ENCODE assay signal across 8 cellular contexts in the genomic region with DNA sequence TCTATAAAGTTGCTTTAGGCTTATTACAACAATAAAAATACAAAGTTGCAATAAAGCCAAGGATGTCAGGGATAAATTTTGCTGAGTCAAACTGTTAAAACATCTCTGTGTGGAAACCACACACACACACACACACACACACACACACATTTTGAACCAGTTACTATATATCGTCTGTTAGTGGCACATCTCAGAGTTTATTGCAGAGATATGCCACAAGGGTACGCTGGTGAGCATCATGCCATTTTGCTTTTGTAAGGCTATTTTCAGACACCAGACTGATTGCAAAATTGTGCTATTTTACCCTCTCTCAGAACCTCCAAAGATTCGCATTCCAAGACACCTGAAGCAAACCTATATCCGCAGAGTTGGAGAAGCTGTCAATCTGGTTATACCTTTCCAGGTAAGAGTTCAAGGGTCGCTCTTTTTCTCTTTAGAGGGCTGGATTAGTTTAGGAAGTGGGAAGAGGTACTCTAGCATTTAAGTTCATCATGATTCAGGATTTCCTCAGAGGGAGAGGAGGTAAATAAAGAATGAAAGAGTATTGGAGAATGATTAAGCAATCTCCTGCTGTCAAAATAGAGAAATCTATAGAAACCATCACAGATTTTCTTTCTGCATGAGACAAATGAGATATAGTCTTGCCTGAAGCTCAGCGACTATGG. TPM values are rescaled to one million over a fixed set of nuclear protein-coding genes. Genes with fewer than 3 reads are reported as not detected.
DNase-seq lines count a peak whose midpoint lies in the region; ATAC-seq and TF ChIP-seq lines count a peak whose summit lies in the region.

No MANE protein-coding gene starts in this region.

- H3K9me3 ChIP-seq in BE2C: no peaks in the 10 kb centered on the region
- no peaks in the 10 kb centered on the region for H3K9me3 ChIP-seq in lung (ENCODE audit: control insufficient read depth in 2 of 2, insufficient read depth in 1 of 2, low read length in 1 of 2)

- H3K36me3 ChIP-seq in BE2C: no peaks in the 10 kb centered on the region
- H3K36me3 ChIP-seq in lung (ENCODE audit: control insufficient read depth in 2 of 2, insufficient read depth in 2 of 2, low read length in 2 of 2): no peaks in the 10 kb centered on the region

- peaks cover 14% of the 10 kb centered on the region for H3K4me1 Mint-ChIP-seq in chondrocyte (ENCODE audit: low read depth)

- 43 to 45% methylated on average over 6 of the region's 6 CpGs for WGBS in lung, 2 donors

- H3K27ac ChIP-seq in lung (ENCODE audit: low read depth in 1 of 2, low read length in 1 of 2): no peak overlapping the region

- H3K27me3 ChIP-seq in BE2C (no peaks in the 10 kb centered on the region), lung (ENCODE audit: control insufficient read depth, insufficient read depth) (peaks cover 2% of the 10 kb centered on the region)

- DNase-seq in BE2C (peak; percentile 32), H4 (ENCODE audit: low spot score) (peak; percentile 52), SK-MEL-5 (ENCODE audit: low read depth, low spot score) (peak; percentile 84), chondrocyte (ENCODE audit: low spot score) (no peak), lung (ENCODE audit: low spot score) (peak; percentile 35), NCI-H2196 treated with DMSO at 0.1 percent for 48 hours (lab: John Stamatoyannopoulos, UW; ENCODE audit: unreplicated experiment) (no peak), NCI-H1048 (lab: John Stamatoyannopoulos, UW) (no peak)

- no peak overlapping the region for H3K4me3 ChIP-seq in BE2C (ENCODE audit: low read depth, low read length)
- no peak overlapping the region for H3K4me3 ChIP-seq in lung

- H3K27me3 Mint-ChIP-seq in chondrocyte (ENCODE audit: low read depth): peaks cover 8% of the 10 kb centered on the region

- H3K4me1 ChIP-seq in BE2C: no peaks in the 10 kb centered on the region
- peaks cover 0 to 1% of the 10 kb centered on the region in 2 donors for H3K4me1 ChIP-seq in lung (ENCODE audit: control insufficient read depth in 2 of 2, insufficient read depth in 2 of 2, low read length in 2 of 2)

- H3K36me3 Mint-ChIP-seq in chondrocyte (ENCODE audit: low read depth): no peaks in the 10 kb centered on the region

- no peak overlapping the region for H3K4me3 Mint-ChIP-seq in chondrocyte (ENCODE audit: unreplicated experiment)

- ATAC-seq in lung (ENCODE audit: insufficient read depth, low FRiP score) (peak; percentile 61), HG02870 (IDR thresholded peaks at IDR 0.05; ENCODE audit: unreplicated experiment) (no peak)

- H3K27ac Mint-ChIP-seq in chondrocyte (ENCODE audit: unreplicated experiment): no peak overlapping the region

- in situ Hi-C loops in SK-MEL-5 (cut with HindIII; ENCODE audit: low pct_unique_long_range_greater_than_20kb, low sequenced_read_pairs): no loop called here

- TF ChIP-seq CTCF in BE2C (IDR thresholded peaks at IDR 0.05; ENCODE audit: low read depth, low read length) (peak; percentile 61), chondrocyte (IDR thresholded peaks at IDR 0.05) (peak; percentile 74), lung (IDR thresholded peaks at IDR 0.05; ENCODE audit: control extremely low read depth, extremely low read depth) (peak; percentile 28)

- no peaks in the 10 kb centered on the region for H3K9me3 Mint-ChIP-seq in chondrocyte (ENCODE audit: low read depth)

RNA-seq across cellular contexts. Expression of a gene that starts 27.3 kb away (rescaled TPM):
- polyA plus RNA-seq in BE2C (2012; ENCODE audit: insufficient read depth, insufficient read length, low read depth): 26.0 TPM
- total RNA-seq in H4 (2014; rRNA removed; shearing (Covaris generic)): 57.1 and 58.9 TPM in 2 replicates
- total RNA-seq in SK-MEL-5 (2014; rRNA removed; shearing (Covaris generic)): 137 and 161 TPM in 2 replicates
- polyA plus RNA-seq in SK-MEL-5 (2015; cell fraction: cytosol; rRNA removed): 121 and 122 TPM in 2 replicates
- 35.1 and 40.1 TPM in 2 replicates for polyA plus RNA-seq in SK-MEL-5 (2015; cell fraction: nucleus; rRNA removed)
- total RNA-seq in chondrocyte (32.1 to 36.3 TPM (median 34.1 TPM) in 3 replicates), lung (10 to 100 TPM; 34.4 to 48.1 TPM)
- 10 to 100 TPM; 25.1 to 60.9 TPM for polyA plus RNA-seq in lung

Comparison
In these comparisons a context has a peak if more than half of its experiments do, and no peak if none do; other contexts are left out.
1. DNase-seq: peak in BE2C (single experiment), H4 (single experiment), SK-MEL-5 (single experiment) and lung (single experiment); none in chondrocyte (single experiment), NCI-H2196 treated with DMSO at 0.1 percent for 48 hours (single experiment) and NCI-H1048 (single experiment).
2. Peak in every context shown above with its lines, with median percentiles within 50 percentile points of each other: CTCF ChIP-seq.